In the genomic region with DNA sequence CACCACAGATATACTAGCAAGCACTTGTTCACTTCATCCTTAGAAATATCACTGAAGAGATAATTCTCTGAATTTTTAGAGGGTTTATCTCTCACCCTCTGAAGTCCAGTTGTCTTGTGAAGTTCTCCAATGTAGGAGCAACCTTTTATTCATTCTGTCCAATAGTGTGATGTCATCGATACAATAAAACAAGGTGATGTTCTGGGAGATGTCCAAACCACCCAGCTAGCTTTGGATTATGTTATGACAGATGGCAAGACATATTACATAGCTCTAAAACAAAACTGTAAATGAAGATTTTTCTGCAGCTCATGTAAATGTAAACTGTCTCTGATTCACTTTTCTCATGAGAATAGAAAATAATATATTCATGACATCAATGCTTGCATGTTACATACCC, we compare ENCODE assay signal across 15 cellular contexts.
DNase-seq lines count a peak whose midpoint lies in the region; ATAC-seq and TF ChIP-seq lines count a peak whose summit lies in the region.
"Had no signal": no experiment of that assay in that cellular context is flagged by ENCODE, and none has a peak within 500 bp of the region (broad histone marks: within the 10 kb centered on the region; RNA-seq: fewer than 3 reads in every experiment).

No MANE protein-coding gene starts in this region.

- H3K27me3 ChIP-seq in esophagus muscularis mucosa (no peaks in the 10 kb centered on the region), uterus (no peaks in the 10 kb centered on the region)
- H3K27me3 ChIP-seq in naive thymus-derived CD4-positive, alpha-beta T cell (ENCODE audit: control insufficient read depth in 2 of 2, insufficient read depth in 2 of 2, low read length in 2 of 2), result no peaks in the 10 kb centered on the region

- TF ChIP-seq EP300 in esophagus muscularis mucosa (IDR thresholded peaks at IDR 0.05), result no peak

- H3K36me3 ChIP-seq in HEK293 (ENCODE audit: control insufficient read depth in 2 of 2, insufficient read depth in 1 of 2, low read length in 2 of 2), result no peaks in the 10 kb centered on the region
- H3K36me3 ChIP-seq in esophagus muscularis mucosa, result no peaks in the 10 kb centered on the region
- H3K36me3 ChIP-seq in naive thymus-derived CD4-positive, alpha-beta T cell (ENCODE audit: control insufficient read depth in 2 of 3, insufficient read depth in 3 of 3, low read length in 3 of 3), result no peaks in the 10 kb centered on the region
- no peaks in the 10 kb centered on the region for H3K36me3 ChIP-seq in uterus

- CTCF ChIA-PET in HEK293 (lab: Yijun Ruan, JAX), result no interaction called here
- CTCF ChIA-PET in naive thymus-derived CD4-positive, alpha-beta T cell (lab: Charles Lee), result no interaction called here

- ATAC-seq in naive thymus-derived CD4-positive, alpha-beta T cell, result no peak
- ATAC-seq: CD8-positive, alpha-beta T cell; HCT116 had no signal

- H3K4me3 ChIP-seq in HEK293 (ENCODE audit: low read depth, low read length), result no peak overlapping the region
- no peak overlapping the region for H3K4me3 ChIP-seq in esophagus muscularis mucosa
- no peak overlapping the region for H3K4me3 ChIP-seq in naive thymus-derived CD4-positive, alpha-beta T cell (ENCODE audit: low read length)
- no peak overlapping the region for H3K4me3 ChIP-seq in uterus
- H3K4me3 ChIP-seq: GM23248 had no signal

- POLR2A ChIA-PET in HEK293 (lab: Yijun Ruan, JAX), result no interaction called here
- POLR2A ChIA-PET in naive thymus-derived CD4-positive, alpha-beta T cell (lab: Charles Lee), result no interaction called here

- H3K36me3 Mint-ChIP-seq in naive thymus-derived CD4-positive, alpha-beta T cell, result no peaks in the 10 kb centered on the region
- no peaks in the 10 kb centered on the region for H3K36me3 Mint-ChIP-seq in glutamatergic neuron (ENCODE audit: unreplicated experiment)
- H3K36me3 Mint-ChIP-seq: CD14-positive monocyte; CD8-positive, alpha-beta T cell had no signal

- H3K9me3 Mint-ChIP-seq in naive thymus-derived CD4-positive, alpha-beta T cell, result peaks cover 0 to 11% (median 1%) of the 10 kb centered on the region in 11 donors
- H3K9me3 Mint-ChIP-seq in glutamatergic neuron (ENCODE audit: unreplicated experiment), result no peaks in the 10 kb centered on the region

- H3K27ac Mint-ChIP-seq in naive thymus-derived CD4-positive, alpha-beta T cell, result no peak overlapping the region
- H3K27ac Mint-ChIP-seq in glutamatergic neuron (ENCODE audit: unreplicated experiment), result no peak overlapping the region
- H3K27ac Mint-ChIP-seq: CD14-positive monocyte; CD8-positive, alpha-beta T cell had no signal

- DNase-seq in NCI-H2171 treated with DMSO at 0.1 percent for 48 hours (lab: John Stamatoyannopoulos, UW), result peak; percentile 34
- DNase-seq in NCI-H2171 (lab: John Stamatoyannopoulos, UW), result no peak
- DNase-seq in NCI-H446 treated with DMSO at 0.1 percent for 48 hours (lab: John Stamatoyannopoulos, UW), result peak; percentile 74
- no peak for DNase-seq in esophagus muscularis mucosa (ENCODE audit: extremely low spot score)
- DNase-seq in naive thymus-derived CD4-positive, alpha-beta T cell, result no peak
- DNase-seq in uterus, result no peak
- DNase-seq in glutamatergic neuron, result no peak
- DNase-seq: CD8-positive, alpha-beta T cell; COR-L47; DMS53; GM23248 had no signal

- no peak for TF ChIP-seq CTCF in HEK293 (tag by site-specific recombination; IDR thresholded peaks at IDR 0.05)
- TF ChIP-seq CTCF in esophagus muscularis mucosa (IDR thresholded peaks at IDR 0.05), result no peak
- no peak for TF ChIP-seq CTCF in uterus (IDR thresholded peaks at IDR 0.05)
- no peak for TF ChIP-seq CTCF in glutamatergic neuron (IDR thresholded peaks at IDR 0.05; ENCODE audit: partially characterized antibody, unreplicated experiment)

- no peak overlapping the region for H3K27ac ChIP-seq in HEK293 (ENCODE audit: extremely low read depth, low read depth, low read length)
- peak overlapping the region in 3 of 4 donors; percentile 48 to 66 (median 63) for H3K27ac ChIP-seq in esophagus muscularis mucosa (replicated peaks in 1 of 4)
- no peak overlapping the region for H3K27ac ChIP-seq in naive thymus-derived CD4-positive, alpha-beta T cell (ENCODE audit: low read depth, low read length)
- H3K27ac ChIP-seq in uterus, result no peak overlapping the region
- H3K27ac ChIP-seq: 22Rv1, GM23248 had no signal

- no peaks in the 10 kb centered on the region for H3K27me3 Mint-ChIP-seq in naive thymus-derived CD4-positive, alpha-beta T cell
- H3K27me3 Mint-ChIP-seq in glutamatergic neuron (ENCODE audit: unreplicated experiment), result no peaks in the 10 kb centered on the region

- H3K4me1 ChIP-seq in HEK293 (ENCODE audit: control insufficient read depth, insufficient read depth, low read length), result no peaks in the 10 kb centered on the region
- peaks cover 10 to 48% (median 27%) of the 10 kb centered on the region in 4 donors for H3K4me1 ChIP-seq in esophagus muscularis mucosa
- H3K4me1 ChIP-seq in naive thymus-derived CD4-positive, alpha-beta T cell (ENCODE audit: control insufficient read depth in 2 of 2, insufficient read depth in 2 of 2, low read length in 2 of 2), result no peaks in the 10 kb centered on the region
- H3K4me1 ChIP-seq in uterus, result no peaks in the 10 kb centered on the region

- H3K4me1 Mint-ChIP-seq in naive thymus-derived CD4-positive, alpha-beta T cell, result no peaks in the 10 kb centered on the region
- H3K4me1 Mint-ChIP-seq in glutamatergic neuron (ENCODE audit: low read depth, unreplicated experiment), result peaks cover 16% of the 10 kb centered on the region
- H3K4me1 Mint-ChIP-seq: CD14-positive monocyte had no signal

- H3K4me3 Mint-ChIP-seq in naive thymus-derived CD4-positive, alpha-beta T cell, result no peak overlapping the region
- no peak overlapping the region for H3K4me3 Mint-ChIP-seq in glutamatergic neuron (ENCODE audit: unreplicated experiment)
- H3K4me3 Mint-ChIP-seq: CD14-positive monocyte; CD8-positive, alpha-beta T cell had no signal

- WGBS in esophagus muscularis mucosa, result 25% methylated on average over 1 of the region's 1 CpG

- TF ChIP-seq POLR2A in esophagus muscularis mucosa (IDR thresholded peaks at IDR 0.05; ENCODE audit: low read depth) (no peak), uterus (IDR thresholded peaks at IDR 0.05) (no peak)

- H3K9me3 ChIP-seq in HEK293 (ENCODE audit: control insufficient read depth, insufficient read depth, low read depth, low read length), result no peaks in the 10 kb centered on the region
- no peaks in the 10 kb centered on the region for H3K9me3 ChIP-seq in esophagus muscularis mucosa
- H3K9me3 ChIP-seq in naive thymus-derived CD4-positive, alpha-beta T cell (ENCODE audit: control insufficient read depth in 2 of 3, low read length in 3 of 3), result no peaks in the 10 kb centered on the region
- no peaks in the 10 kb centered on the region for H3K9me3 ChIP-seq in uterus

- intact Hi-C loops in esophagus muscularis mucosa (cut with DNase I), result no loop called here
- intact Hi-C loops in naive thymus-derived CD4-positive, alpha-beta T cell (cut with micrococcal nuclease), result no loop called here
- intact Hi-C loops in uterus (cut with DNase I; ENCODE audit: low total_unique reads), result no loop called here

TF ChIP-seq in HEK293, 187 proteins besides CTCF, POLR2A, EP300 and RAD21:
- TF ChIP-seq IKZF3 (tag by site-specific recombination; IDR thresholded peaks at IDR 0.05) (no peak), FEZF1 (tag by site-specific recombination; IDR thresholded peaks at IDR 0.05) (no peak), ZNF561 (tag by site-specific recombination; IDR thresholded peaks at IDR 0.05; ENCODE audit: borderline replicate concordance) (no peak), ZBTB8A (tag by site-specific recombination; IDR thresholded peaks at IDR 0.05) (no peak), ZNF146 (tag by site-specific recombination; IDR thresholded peaks at IDR 0.05) (no peak), ZNF624 (tag by site-specific recombination; IDR thresholded peaks at IDR 0.05) (no peak), MZF1 (tag by site-specific recombination; IDR thresholded peaks at IDR 0.05; ENCODE audit: borderline replicate concordance) (no peak)
- TF ChIP-seq, protein P1, sequence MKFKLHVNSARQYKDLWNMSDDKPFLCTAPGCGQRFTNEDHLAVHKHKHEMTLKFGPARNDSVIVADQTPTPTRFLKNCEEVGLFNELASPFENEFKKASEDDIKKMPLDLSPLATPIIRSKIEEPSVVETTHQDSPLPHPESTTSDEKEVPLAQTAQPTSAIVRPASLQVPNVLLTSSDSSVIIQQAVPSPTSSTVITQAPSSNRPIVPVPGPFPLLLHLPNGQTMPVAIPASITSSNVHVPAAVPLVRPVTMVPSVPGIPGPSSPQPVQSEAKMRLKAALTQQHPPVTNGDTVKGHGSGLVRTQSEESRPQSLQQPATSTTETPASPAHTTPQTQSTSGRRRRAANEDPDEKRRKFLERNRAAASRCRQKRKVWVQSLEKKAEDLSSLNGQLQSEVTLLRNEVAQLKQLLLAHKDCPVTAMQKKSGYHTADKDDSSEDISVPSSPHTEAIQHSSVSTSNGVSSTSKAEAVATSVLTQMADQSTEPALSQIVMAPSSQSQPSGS (tag by site-specific recombination; IDR thresholded peaks at IDR 0.05; ENCODE audit: low read depth), result 0 out of 2 replicates have a peak, but pooled peaks have one; percentile 39

Comparison
In these comparisons a context has a peak if more than half of its experiments do, and no peak if none do; other contexts are left out.
1. DNase-seq: peak in NCI-H2171 treated with DMSO at 0.1 percent for 48 hours (single experiment) and NCI-H446 treated with DMSO at 0.1 percent for 48 hours (single experiment); none in NCI-H2171 (single experiment), esophagus muscularis mucosa (single experiment), naive thymus-derived CD4-positive, alpha-beta T cell (0 of 9), uterus (0 of 2) and glutamatergic neuron (single experiment).
2. H3K27ac ChIP-seq: peak in esophagus muscularis mucosa (3 of 4); none in HEK293 (single experiment), naive thymus-derived CD4-positive, alpha-beta T cell (single experiment) and uterus (0 of 2).